9 cellular contexts compared by ENCODE assay signal in the genomic region with DNA sequence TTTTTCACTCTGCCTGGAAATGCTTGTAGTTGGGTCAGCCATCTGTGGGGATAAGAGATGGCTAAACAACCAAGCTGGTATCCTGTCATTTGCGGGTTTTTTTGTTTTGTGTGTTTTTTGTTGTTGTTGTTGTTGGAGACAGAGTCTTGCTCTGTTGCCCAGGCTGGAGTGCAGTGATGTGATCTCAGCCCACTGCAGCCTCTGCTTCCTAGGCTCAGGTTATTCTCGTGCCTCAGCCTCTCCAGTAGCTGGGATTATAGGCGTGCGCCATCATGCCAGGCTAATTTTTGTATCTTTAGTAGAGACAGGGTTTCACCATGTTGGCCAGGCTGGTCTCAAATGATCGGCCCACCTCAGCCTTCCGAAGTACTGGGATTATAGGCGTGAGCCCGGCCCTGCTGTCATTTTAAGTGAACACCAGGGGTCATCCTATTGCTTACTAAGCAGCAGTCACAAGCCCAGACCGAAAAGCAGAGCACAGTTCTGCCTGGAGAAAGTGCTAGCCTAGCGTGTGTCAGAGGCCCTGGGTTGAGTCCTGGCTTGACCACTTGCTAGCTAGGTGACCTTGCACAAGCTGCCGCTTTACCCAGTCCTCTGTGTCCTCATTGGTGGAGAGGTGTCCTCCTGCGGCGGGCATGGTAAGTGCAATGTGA. TPM values are rescaled to one million over a fixed set of nuclear protein-coding genes. Genes with fewer than 3 reads are reported as not detected.
A peak's percentile ranks its signal among the peaks of the same experiment; 100 is the strongest.
DNase-seq lines count a peak whose midpoint lies in the region; ATAC-seq, FAIRE-seq and TF ChIP-seq lines count a peak whose summit lies in the region.
"Had no signal": no experiment of that assay in that cellular context is flagged by ENCODE, and none has a peak within 500 bp of the region (broad histone marks: within the 10 kb centered on the region; RNA-seq: fewer than 3 reads in every experiment).

No MANE protein-coding gene starts in this region.

- TF ChIP-seq POLR2A in prostate gland (IDR thresholded peaks at IDR 0.05) = no peak

- 0 out of 2 replicates have a peak overlapping the region, but pooled peaks have one; percentile 17 for H3K4me3 ChIP-seq in HFF-Myc (replicated peaks; ENCODE audit: low read depth, low read length)
- H3K4me3 ChIP-seq in fibroblast of lung (replicated peaks in 1 of 4; ENCODE audit: control extremely low read depth in 1 of 4, insufficient read depth in 1 of 4, low read depth in 3 of 4, low read length in 4 of 4) = peak overlapping the region in 1 of 4 experiments; percentile 35
- H3K4me3 ChIP-seq in prostate gland = no peak overlapping the region

- peak overlapping the region; percentile 1 for H3K4me2 ChIP-seq in fibroblast of lung (ENCODE audit: extremely low read depth, insufficient read depth, low read length)

- 49% methylated on average over 13 of the region's 13 CpGs for WGBS in prostate gland

- peaks cover 5% of the 10 kb centered on the region for H3K4me1 ChIP-seq in fibroblast of lung (ENCODE audit: control insufficient read depth, extremely low read depth, insufficient read depth, low read length)
- H3K4me1 ChIP-seq in prostate gland (replicated peaks) = peaks cover 28% of the 10 kb centered on the region

- H3K27me3 ChIP-seq in fibroblast of lung (ENCODE audit: control insufficient read depth, insufficient read depth, low read length) (no peaks in the 10 kb centered on the region), prostate gland (replicated peaks; ENCODE audit: insufficient read depth) (no peaks in the 10 kb centered on the region)

- H3K27ac ChIP-seq in fibroblast of lung (ENCODE audit: insufficient read depth, low read length) (no peak overlapping the region), prostate gland (no peak overlapping the region)

- H3K36me3 Mint-ChIP-seq in T-helper 17 cell (ENCODE audit: low read depth) = no peaks in the 10 kb centered on the region

- peak overlapping the region; percentile 56 for H3K27ac Mint-ChIP-seq in T-helper 17 cell

- no peaks in the 10 kb centered on the region for H3K27me3 Mint-ChIP-seq in T-helper 17 cell

- intact Hi-C loops in prostate gland (cut with DNase I) = no loop called here

- H4K20me1 ChIP-seq in fibroblast of lung (ENCODE audit: control insufficient read depth, extremely low read depth, insufficient read depth, low read length) = no peaks in the 10 kb centered on the region

- H3K36me3 ChIP-seq in fibroblast of lung (ENCODE audit: control insufficient read depth, insufficient read depth, low read length) = peaks cover 19% of the 10 kb centered on the region
- peaks cover 2 to 22% of the 10 kb centered on the region in 2 donors for H3K36me3 ChIP-seq in prostate gland

- DNase-seq in COLO668 (lab: John Stamatoyannopoulos, UW; ENCODE audit: unreplicated experiment) (peak; percentile 11), HFF-Myc (ENCODE audit: extremely low read depth, low read depth) (peak; percentile 29), T-helper 17 cell (no peak), fibroblast of lung (ENCODE audit: low read depth in 2 of 2) (peak; percentile 49 to 74), prostate gland (ENCODE audit: low spot score) (peak; percentile 39), GM19239 (ENCODE audit: insufficient read length, low spot score) (no peak)
- DNase-seq in stimulated activated CD4-positive, alpha-beta T cell treated with anti-CD3 and anti-CD28 coated beads, Interleukin-4, amount 100 ng/mL, for 24 hours = no peak

- H3K9ac ChIP-seq in fibroblast of lung (ENCODE audit: insufficient read depth, low read length) = no peak overlapping the region

- FAIRE-seq in GM19239 (lab: Jason Lieb, UNC) = no peak

- H3K4me3 Mint-ChIP-seq in T-helper 17 cell = peak overlapping the region; percentile 55

- no peak overlapping the region for H2AFZ ChIP-seq in fibroblast of lung (ENCODE audit: low read length)

- peak; percentile 47 for TF ChIP-seq CTCF in HFF-Myc (IDR thresholded peaks at IDR 0.05; ENCODE audit: low read depth, low read length, missing control alignments)
- TF ChIP-seq CTCF in fibroblast of lung (conservative IDR thresholded peaks at IDR 0.05 in 1 of 2, IDR thresholded peaks at IDR 0.05 in 1 of 2; ENCODE audit: low read depth in 1 of 2, low read length in 2 of 2) = peak; percentile 56 to 61
- peak; percentile 24 to 65 (median 45) for TF ChIP-seq CTCF in prostate gland (IDR thresholded peaks at IDR 0.05)

- H3K9me3 ChIP-seq in T-helper 17 cell (ENCODE audit: control insufficient read depth, low read length, poor library complexity, severe bottlenecking) (no peaks in the 10 kb centered on the region), fibroblast of lung (ENCODE audit: control insufficient read depth, insufficient read depth, low read depth, low read length) (no peaks in the 10 kb centered on the region), prostate gland (no peaks in the 10 kb centered on the region)

- ATAC-seq in T-helper 17 cell (no peak), HG02610 (IDR thresholded peaks at IDR 0.05; ENCODE audit: unreplicated experiment) (no peak)
- ATAC-seq: left colon had no signal

- H3K4me1 Mint-ChIP-seq in T-helper 17 cell = peaks cover 43% of the 10 kb centered on the region

- peaks cover 51% of the 10 kb centered on the region for H3K79me2 ChIP-seq in fibroblast of lung (ENCODE audit: control insufficient read depth, insufficient read depth, low read length)

RNA-seq across cellular contexts. Expression of a gene that starts 4.6 kb away (rescaled TPM):
- 10 to 100 TPM; 37.9 to 51.6 TPM for total RNA-seq in T-helper 17 cell
- total RNA-seq in fibroblast of lung = 17.2 and 19.5 TPM in 2 replicates
- 8.6 and 10.8 TPM in 2 replicates for polyA plus RNA-seq in fibroblast of lung
- 7.9 and 8.4 TPM in 2 replicates for polyA plus RNA-seq in fibroblast of lung (2012)
- polyA minus RNA-seq in fibroblast of lung (ENCODE audit: low replicate concordance) = 31.9 and 37.5 TPM in 2 replicates
- total RNA-seq in prostate gland = 10 to 100 TPM; 19.0 to 25.3 TPM

RNA-seq across cellular contexts. Expression of a gene that starts 4.9 kb away (rescaled TPM):
- total RNA-seq in T-helper 17 cell (10 to 100 TPM; 31.8 to 38.4 TPM), fibroblast of lung (15.4 and 16.5 TPM in 2 replicates), prostate gland (10 to 100 TPM; 18.4 to 37.1 TPM)
- polyA plus RNA-seq in fibroblast of lung = 12.7 and 17.5 TPM in 2 replicates
- polyA plus RNA-seq in fibroblast of lung (2012) = 12.3 and 14.3 TPM in 2 replicates
- polyA minus RNA-seq in fibroblast of lung (ENCODE audit: low replicate concordance) = 12.8 and 99.9 TPM in 2 replicates

RNA-seq across cellular contexts. Expression of a gene that starts 43.6 kb away (rescaled TPM):
- 10 to 100 TPM in 1 of 2 donors, 1 to 10 TPM in 1; 9.8 to 14.0 TPM for total RNA-seq in T-helper 17 cell
- total RNA-seq in fibroblast of lung = 9.2 and 11.9 TPM in 2 replicates
- 11.6 and 12.6 TPM in 2 replicates for polyA plus RNA-seq in fibroblast of lung
- polyA plus RNA-seq in fibroblast of lung (2012) = 12.2 and 14.0 TPM in 2 replicates
- polyA minus RNA-seq in fibroblast of lung (ENCODE audit: low replicate concordance) = 6.2 and 11.6 TPM in 2 replicates
- 10 to 100 TPM; 31.6 to 43.0 TPM for total RNA-seq in prostate gland

RNA-seq across cellular contexts. Expression of a gene that starts 57.8 kb away (rescaled TPM):
- total RNA-seq in T-helper 17 cell = not detected
- total RNA-seq in fibroblast of lung = not detected in 2 replicates
- not detected in 2 replicates for polyA plus RNA-seq in fibroblast of lung
- polyA plus RNA-seq in fibroblast of lung (2012) = not detected in 2 replicates
- polyA minus RNA-seq in fibroblast of lung (ENCODE audit: low replicate concordance) = not detected in 2 replicates
- 1 to 10 TPM; 1.6 to 1.7 TPM for total RNA-seq in prostate gland

RNA-seq across cellular contexts. Expression of a gene that starts 59.3 kb away (rescaled TPM):
- total RNA-seq in T-helper 17 cell (10 to 100 TPM in 1 of 2 donors, 1 to 10 TPM in 1; 6.1 to 10.2 TPM), fibroblast of lung (13.1 and 16.2 TPM in 2 replicates), prostate gland (10 to 100 TPM; 22.3 to 28.7 TPM)
- polyA plus RNA-seq in fibroblast of lung = 3.9 and 4.2 TPM in 2 replicates
- 6.7 and 7.9 TPM in 2 replicates for polyA plus RNA-seq in fibroblast of lung (2012)
- polyA minus RNA-seq in fibroblast of lung (ENCODE audit: low replicate concordance) = 6.9 and 7.3 TPM in 2 replicates

Comparison
In these comparisons a context has a peak if more than half of its experiments do, and no peak if none do; other contexts are left out.
1. DNase-seq: peak in COLO668 (single experiment), HFF-Myc (single experiment), fibroblast of lung (2 of 2) and prostate gland (single experiment); none in T-helper 17 cell (0 of 3), GM19239 (single experiment) and stimulated activated CD4-positive, alpha-beta T cell treated with anti-CD3 and anti-CD28 coated beads, Interleukin-4, amount 100 ng/mL, for 24 hours (single experiment).
2. Peak in every context shown above with its lines, with median percentiles within 50 percentile points of each other: CTCF ChIP-seq.